In the genomic region with DNA sequence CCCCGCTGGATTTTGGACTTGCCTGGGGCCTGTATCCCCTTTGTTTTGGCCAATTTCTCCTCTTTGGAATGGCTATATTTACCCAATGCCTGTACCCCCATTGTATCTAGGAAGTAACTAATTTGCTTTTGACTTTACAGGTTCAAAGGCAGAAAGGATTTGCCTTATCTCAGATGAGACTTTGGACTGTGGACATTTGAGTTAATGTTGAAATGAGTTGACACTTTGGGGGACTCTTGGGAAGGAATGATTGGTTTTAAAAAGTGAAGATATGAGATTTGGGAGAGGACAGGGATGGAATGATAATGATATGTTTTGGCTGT, we compare ENCODE assay signal across 40 cellular contexts.
"Had no signal": no experiment of that assay in that cellular context is flagged by ENCODE, and none has a peak within 500 bp of the region (broad histone marks: within the 10 kb centered on the region; RNA-seq: fewer than 3 reads in every experiment).

No MANE protein-coding gene starts in this region.

- H3K9me3 Mint-ChIP-seq: activated naive CD4-positive, alpha-beta T cell treated with anti-CD3 and anti-CD28 coated beads, Interleukin-2, amount 10 ng/mL, durations not matched to agents 7 days and 5 days; activated naive CD4-positive, alpha-beta T cell treated with anti-CD3 and anti-CD28 coated beads, Interleukin-2, amount 50 U/mL, for 24 hours had no signal

- H3K4me1 Mint-ChIP-seq: activated naive CD4-positive, alpha-beta T cell treated with anti-CD3 and anti-CD28 coated beads, Interleukin-2, amount 10 ng/mL, durations not matched to agents 7 days and 5 days; activated naive CD4-positive, alpha-beta T cell treated with anti-CD3 and anti-CD28 coated beads, Interleukin-2, amount 50 U/mL, for 24 hours; activated naive CD8-positive, alpha-beta T cell treated with anti-CD3 and anti-CD28 coated beads for 36 hours; activated naive CD8-positive, alpha-beta T cell treated with anti-CD3 and anti-CD28 coated beads, Interleukin-2, amount 10 ng/mL, durations not matched to agents 7 days and 5 days; activated naive CD8-positive, alpha-beta T cell treated with anti-CD3 and anti-CD28 coated beads, Interleukin-2, amount 50 U/mL, for 24 hours; activated T-helper 17 cell treated with anti-CD3 and anti-CD28 coated beads, Interleukin-2, amount 50 U/mL, for 72 hours; brain; central memory CD8-positive, alpha-beta T cell had no signal

- H3K27ac ChIP-seq: adrenal gland, ascending aorta, body of pancreas, brain microvascular endothelial cell, breast epithelium, cardiac muscle cell had no signal

- ATAC-seq: activated naive CD4-positive, alpha-beta T cell treated with anti-CD3 and anti-CD28 coated beads, Interleukin-2, amount 50 U/mL, for 72 hours; activated naive CD8-positive, alpha-beta T cell treated with anti-CD3 and anti-CD28 coated beads, Interleukin-2, amount 50 U/mL, for 24 hours; activated T-cell treated with anti-CD3 and anti-CD28 coated beads, Interleukin-2, amount 50 U/mL, for 4 hours; activated T-cell treated with anti-CD3 and anti-CD28 coated beads, Interleukin-2, amount 50 U/mL, for 72 hours; activated T-helper 17 cell treated with anti-CD3 and anti-CD28 coated beads, Interleukin-2, amount 50 U/mL, for 72 hours; body of pancreas had no signal

- H3K27ac Mint-ChIP-seq: activated naive CD4-positive, alpha-beta T cell treated with anti-CD3 and anti-CD28 coated beads for 36 hours; activated naive CD4-positive, alpha-beta T cell treated with anti-CD3 and anti-CD28 coated beads, Interleukin-2, amount 10 ng/mL, durations not matched to agents 7 days and 5 days; activated naive CD4-positive, alpha-beta T cell treated with anti-CD3 and anti-CD28 coated beads, Interleukin-2, amount 50 U/mL, for 24 hours; activated naive CD4-positive, alpha-beta T cell treated with anti-CD3 and anti-CD28 coated beads, Interleukin-2, amount 50 U/mL, for 72 hours; activated naive CD8-positive, alpha-beta T cell; activated naive CD8-positive, alpha-beta T cell treated with anti-CD3 and anti-CD28 coated beads for 36 hours; activated naive CD8-positive, alpha-beta T cell treated with anti-CD3 and anti-CD28 coated beads, Interleukin-2, amount 10 ng/mL, durations not matched to agents 7 days and 5 days; activated naive CD8-positive, alpha-beta T cell treated with anti-CD3 and anti-CD28 coated beads, Interleukin-2, amount 50 U/mL, for 24 hours; activated T-cell treated with anti-CD3 and anti-CD28 coated beads, Interleukin-2, amount 50 U/mL, for 24 hours; activated T-cell treated with anti-CD3 and anti-CD28 coated beads, Interleukin-2, amount 50 U/mL, for 72 hours; activated T-helper 1 cell treated with anti-CD3 and anti-CD28 coated beads, Interleukin-12 subunit alpha, Interleukin-12 subunit beta, Interleukin-2, Interleukin-4 antibody, amounts not matched to agents 30 ng/mL and 10 ng/mL and 1 ng/mL, durations not matched to agents 14 hours and 24 hours and 36 hours; activated T-helper 17 cell treated with anti-CD3 and anti-CD28 coated beads, Interleukin-2, amount 50 U/mL, for 72 hours; activated T-helper 2 cell treated with anti-CD3 and anti-CD28 coated beads, Interferon-gamma antibody, Interleukin-2, Interleukin-4, amounts not matched to agents 10 μg/mL and 5 μg/mL and 100 μg/mL, durations not matched to agents 14 hours and 24 hours and 36 hours; brain had no signal

- H3K4me3 Mint-ChIP-seq: activated naive CD4-positive, alpha-beta T cell treated with anti-CD3 and anti-CD28 coated beads for 36 hours; activated naive CD4-positive, alpha-beta T cell treated with anti-CD3 and anti-CD28 coated beads, Interleukin-2, amount 10 ng/mL, durations not matched to agents 7 days and 5 days; activated naive CD4-positive, alpha-beta T cell treated with anti-CD3 and anti-CD28 coated beads, Interleukin-2, amount 50 U/mL, for 24 hours; activated naive CD8-positive, alpha-beta T cell; activated naive CD8-positive, alpha-beta T cell treated with anti-CD3 and anti-CD28 coated beads for 36 hours; activated naive CD8-positive, alpha-beta T cell treated with anti-CD3 and anti-CD28 coated beads, Interleukin-2, amount 10 ng/mL, durations not matched to agents 7 days and 5 days; activated naive CD8-positive, alpha-beta T cell treated with anti-CD3 and anti-CD28 coated beads, Interleukin-2, amount 50 U/mL, for 24 hours; activated T-cell treated with anti-CD3 and anti-CD28 coated beads, Interleukin-2, amount 50 U/mL, for 24 hours; activated T-cell treated with anti-CD3 and anti-CD28 coated beads, Interleukin-2, amount 50 U/mL, for 4 hours; activated T-cell treated with anti-CD3 and anti-CD28 coated beads, Interleukin-2, amount 50 U/mL, for 72 hours; activated T-helper 1 cell treated with anti-CD3 and anti-CD28 coated beads, Interleukin-12 subunit alpha, Interleukin-12 subunit beta, Interleukin-2, Interleukin-4 antibody, amounts not matched to agents 30 ng/mL and 10 ng/mL and 1 ng/mL, durations not matched to agents 14 hours and 24 hours and 36 hours; activated T-helper 17 cell treated with anti-CD3 and anti-CD28 coated beads, Interleukin-2, amount 50 U/mL, for 72 hours; brain; central memory CD8-positive, alpha-beta T cell had no signal

- H3K27me3 Mint-ChIP-seq: activated naive CD4-positive, alpha-beta T cell treated with anti-CD3 and anti-CD28 coated beads, Interleukin-2, amount 50 U/mL, for 24 hours; activated naive CD8-positive, alpha-beta T cell; central memory CD8-positive, alpha-beta T cell had no signal

- H3K27me3 ChIP-seq: adrenal gland, ascending aorta, body of pancreas, brain microvascular endothelial cell, breast epithelium, cardiac muscle cell had no signal

- H3K36me3 Mint-ChIP-seq: activated naive CD4-positive, alpha-beta T cell treated with anti-CD3 and anti-CD28 coated beads, Interleukin-2, amount 10 ng/mL, durations not matched to agents 7 days and 5 days; activated naive CD4-positive, alpha-beta T cell treated with anti-CD3 and anti-CD28 coated beads, Interleukin-2, amount 50 U/mL, for 24 hours; activated naive CD4-positive, alpha-beta T cell treated with anti-CD3 and anti-CD28 coated beads, Interleukin-2, amount 50 U/mL, for 72 hours; activated naive CD8-positive, alpha-beta T cell; activated naive CD8-positive, alpha-beta T cell treated with anti-CD3 and anti-CD28 coated beads for 36 hours; brain had no signal

- H3K4me3 ChIP-seq: adrenal gland, ascending aorta, body of pancreas, breast epithelium, cardiac muscle cell had no signal

- H3K9me3 ChIP-seq: adrenal gland, ascending aorta had no signal

- FAIRE-seq: astrocyte, bronchial epithelial cell had no signal

- H3K36me3 ChIP-seq: adrenal gland, ascending aorta, brain microvascular endothelial cell, breast epithelium, cardiac muscle cell had no signal

- DNase-seq: activated effector memory CD4-positive, alpha-beta T cell treated with anti-CD3 and anti-CD28 coated beads, Interleukin-2, amount 50 U/mL, for 16 hours; activated effector memory CD4-positive, alpha-beta T cell treated with Interleukin-2 at 50 U/mL for 16 hours; activated gamma-delta T cell; activated gamma-delta T cell treated with Interleukin-2 at 50 U/mL for 16 hours; activated naive CD4-positive, alpha-beta T cell; activated naive CD4-positive, alpha-beta T cell treated with anti-CD3 and anti-CD28 coated beads for 36 hours; activated naive CD4-positive, alpha-beta T cell treated with anti-CD3 and anti-CD28 coated beads, Interleukin-2, amount 10 ng/mL, durations not matched to agents 7 days and 5 days; activated naive CD4-positive, alpha-beta T cell treated with anti-CD3 and anti-CD28 coated beads, Interleukin-2, amount 50 U/mL, for 16 hours; activated naive CD4-positive, alpha-beta T cell treated with Interleukin-2 at 50 U/mL for 16 hours; activated naive CD8-positive, alpha-beta T cell treated with anti-CD3 and anti-CD28 coated beads for 36 hours; activated naive CD8-positive, alpha-beta T cell treated with anti-CD3 and anti-CD28 coated beads, Interleukin-2, amount 10 ng/mL, durations not matched to agents 7 days and 5 days; activated naive CD8-positive, alpha-beta T cell treated with anti-CD3 and anti-CD28 coated beads, Interleukin-2, amount 50 U/mL, for 24 hours; activated T-cell treated with anti-CD3 and anti-CD28 coated beads, Interleukin-2, amount 50 U/mL, for 1 hour; activated T-cell treated with anti-CD3 and anti-CD28 coated beads, Interleukin-2, amount 50 U/mL, for 24 hours; activated T-cell treated with anti-CD3 and anti-CD28 coated beads, Interleukin-2, amount 50 U/mL, for 4 hours; activated T-cell treated with anti-CD3 and anti-CD28 coated beads, Interleukin-2, amount 50 U/mL, for 48 hours; activated T-cell treated with anti-CD3 and anti-CD28 coated beads, Interleukin-2, amount 50 U/mL, for 72 hours; adrenal gland; amniotic stem cell; amygdala; anterior cingulate cortex; aorta; body of pancreas; brain microvascular endothelial cell; caudate nucleus; central memory CD4-positive, alpha-beta T cell; cerebellar nuclear complex had no signal

- H3K4me1 ChIP-seq: adrenal gland, ascending aorta, body of pancreas, breast epithelium had no signal
